ENCODE assay signal across 23 cellular contexts in the genomic region with DNA sequence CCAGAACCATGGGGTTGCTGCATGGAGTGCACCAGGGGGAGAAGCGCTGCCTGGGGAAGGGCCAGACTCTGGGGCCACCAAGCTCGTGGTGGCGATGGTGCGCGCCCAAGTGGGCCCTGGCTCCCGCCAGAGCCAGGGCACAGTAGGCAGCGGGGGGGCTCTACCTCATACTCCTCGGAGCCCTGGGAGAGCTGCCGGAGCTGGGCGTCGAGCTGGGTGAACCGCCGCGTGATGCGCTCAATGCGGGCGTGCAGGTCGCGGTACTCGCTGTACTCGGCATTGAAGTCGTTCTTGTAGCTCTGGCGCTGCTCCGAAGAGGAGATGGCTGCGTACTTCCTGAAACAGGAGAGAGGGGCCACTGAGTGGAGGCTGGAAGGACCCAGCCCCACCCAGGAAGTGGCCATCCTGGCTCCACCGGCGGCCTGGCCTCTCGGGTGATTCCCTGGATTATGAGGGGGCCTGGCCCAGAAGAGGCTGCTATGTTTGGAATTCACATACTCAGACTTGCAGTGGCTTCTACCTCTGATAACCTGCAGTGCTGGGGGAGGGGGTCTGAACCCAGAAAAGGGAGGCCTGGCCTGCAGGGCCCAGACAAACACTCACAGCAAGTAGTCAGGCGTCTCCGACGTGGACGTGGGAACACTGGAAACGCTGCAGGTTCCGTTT. TPM values are rescaled to one million over a fixed set of nuclear protein-coding genes. Genes with fewer than 3 reads are reported as not detected.
"Had no signal": no experiment of that assay in that cellular context is flagged by ENCODE, and none has a peak within 500 bp of the region (broad histone marks: within the 10 kb centered on the region; RNA-seq: fewer than 3 reads in every experiment).

No MANE protein-coding gene starts in this region.

- H3K4me3 ChIP-seq: adrenal gland, breast epithelium, colonic mucosa, esophagus muscularis mucosa had no signal

- H3K36me3 Mint-ChIP-seq: activated naive CD8-positive, alpha-beta T cell had no signal

- ATAC-seq: activated CD4-positive, alpha-beta T cell treated with anti-CD3 and anti-CD28 coated beads for 36 hours; activated T-cell treated with anti-CD3 and anti-CD28 coated beads, Interleukin-2, amount 50 U/mL, for 4 hours; stimulated activated naive CD8-positive, alpha-beta T cell treated with anti-CD3 and anti-CD28 coated beads, Interleukin-15, Interleukin-2, amounts not matched to agents 100 U/mL and 50 U/mL, for 24 hours had no signal

- H3K9me3 Mint-ChIP-seq: activated B cell treated with CpG ODN at 0.5 μM for 24 hours had no signal

- H3K4me1 ChIP-seq: breast epithelium had no signal

- H3K27me3 Mint-ChIP-seq: activated B cell treated with CpG ODN at 0.5 μM for 24 hours; activated CD4-positive, alpha-beta T cell treated with anti-CD3 and anti-CD28 coated beads for 36 hours; activated naive CD8-positive, alpha-beta T cell; naive B cell had no signal

- H3K27ac Mint-ChIP-seq: activated B cell treated with CpG ODN at 0.5 μM for 24 hours; activated CD4-positive, alpha-beta T cell treated with anti-CD3 and anti-CD28 coated beads for 36 hours; activated naive CD8-positive, alpha-beta T cell; activated T-helper 2 cell treated with anti-CD3 and anti-CD28 coated beads, Interferon-gamma antibody, Interleukin-2, Interleukin-4, amounts not matched to agents 10 μg/mL and 5 μg/mL and 100 μg/mL, durations not matched to agents 14 hours and 24 hours and 36 hours; naive B cell; T-helper 1 cell treated with Interleukin-12 subunit alpha and Interleukin-12 subunit beta and Interleukin-4 antibody, amounts not matched to agents 30 μg/mL and 1 μg/mL, for 36 hours had no signal

- H3K27ac ChIP-seq: adrenal gland, breast epithelium, colonic mucosa, esophagus muscularis mucosa had no signal

- H3K27me3 ChIP-seq: adrenal gland, breast epithelium, colonic mucosa, esophagus muscularis mucosa had no signal

- DNase-seq: activated B cell treated with CpG ODN at 0.5 μM for 24 hours; activated CD4-positive, alpha-beta T cell treated with anti-CD3 and anti-CD28 coated beads for 36 hours; activated CD4-positive, alpha-beta T cell treated with anti-CD3 and anti-CD28 coated beads, Interleukin-2, amount 50 U/mL, for 48 hours; activated CD8-positive, alpha-beta memory T cell treated with anti-CD3 and anti-CD28 coated beads, Interleukin-2, amount 50 U/mL, for 48 hours; activated naive CD4-positive, alpha-beta T cell; activated T-cell treated with anti-CD3 and anti-CD28 coated beads, Interleukin-2, amount 50 U/mL, for 4 hours; adrenal gland; colonic mucosa; hypothalamus; mesenchymal stem cell; naive B cell; posterior cingulate gyrus; stimulated activated CD4-positive, alpha-beta T cell treated with anti-CD3 and anti-CD28 coated beads, Interleukin-4, amount 100 ng/mL, for 24 hours; stimulated activated naive CD8-positive, alpha-beta T cell treated with anti-CD3 and anti-CD28 coated beads, Interleukin-15, Interleukin-2, amounts not matched to agents 100 U/mL and 50 U/mL, for 24 hours; T1000 had no signal

- H3K36me3 ChIP-seq: breast epithelium had no signal

- H3K4me3 Mint-ChIP-seq: activated B cell treated with CpG ODN at 0.5 μM for 24 hours; activated CD4-positive, alpha-beta T cell treated with anti-CD3 and anti-CD28 coated beads for 36 hours; activated naive CD8-positive, alpha-beta T cell; activated T-cell treated with anti-CD3 and anti-CD28 coated beads, Interleukin-2, amount 50 U/mL, for 4 hours; T-helper 1 cell treated with Interleukin-12 subunit alpha and Interleukin-12 subunit beta and Interleukin-4 antibody, amounts not matched to agents 30 μg/mL and 1 μg/mL, for 36 hours had no signal

- H3K9me3 ChIP-seq: adrenal gland, breast epithelium, colonic mucosa, esophagus muscularis mucosa had no signal

RNA-seq across cellular contexts. Expression of a gene that starts 48.9 kb away (rescaled TPM):
- total RNA-seq: activated CD4-positive, alpha-beta T cell treated with anti-CD3 and anti-CD28 coated beads for 36 hours; activated CD8-positive, alpha-beta memory T cell treated with anti-CD3 and anti-CD28 coated beads for 36 hours; activated T-cell treated with anti-CD3 and anti-CD28 coated beads, Interleukin-2, amount 50 U/mL, for 4 hours; activated T-helper 2 cell treated with anti-CD3 and anti-CD28 coated beads, Interferon-gamma antibody, Interleukin-2, Interleukin-4, amounts not matched to agents 10 μg/mL and 5 μg/mL and 100 μg/mL, durations not matched to agents 14 hours and 24 hours and 36 hours; renal cortical epithelial cell had no signal
- polyA plus RNA-seq: neural cell had no signal
